In the genomic region with DNA sequence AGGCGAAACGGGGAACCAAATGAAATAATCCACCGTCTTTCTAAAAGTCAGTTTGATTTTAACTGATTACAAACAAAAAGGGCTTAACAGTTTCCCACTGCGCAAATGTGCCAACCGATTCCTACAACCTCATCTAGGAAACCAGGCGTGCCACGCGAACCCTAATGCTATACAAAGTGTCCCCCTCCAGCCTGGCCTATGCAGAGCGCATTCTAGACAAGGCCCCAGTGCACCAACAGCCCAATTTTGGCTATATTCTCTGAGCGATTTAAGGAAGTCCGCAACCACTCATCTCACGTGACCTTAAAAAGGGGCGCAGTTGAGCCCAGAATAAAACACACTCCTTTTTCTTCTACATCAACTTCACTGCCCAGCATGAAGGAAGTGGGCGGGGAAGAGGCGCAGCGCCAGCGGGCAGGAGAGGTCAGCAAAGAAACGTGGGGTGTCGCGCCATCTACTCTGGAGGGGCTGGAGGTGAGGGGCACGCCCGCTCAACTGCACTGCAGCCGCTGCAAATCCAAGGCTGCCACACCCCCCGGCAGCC, we compare ENCODE assay signal across 8 cellular contexts. TPM values are rescaled to one million over a fixed set of nuclear protein-coding genes. Genes with fewer than 3 reads are reported as not detected.
DNase-seq lines count a peak whose midpoint lies in the region; ATAC-seq and TF ChIP-seq lines count a peak whose summit lies in the region.

No MANE protein-coding gene starts in this region.

- H3K9me3 Mint-ChIP-seq in activated naive CD4-positive, alpha-beta T cell treated with anti-CD3 and anti-CD28 coated beads, Interleukin-2, amount 50 U/mL, for 72 hours = no peaks in the 10 kb centered on the region

- intact Hi-C loops in posterior cingulate gyrus (cut with DNase I) = loop anchor here (10.0 kb wide), 2 partner anchors 107 to 257 kb away; no protein-coding TSS in a partner anchor

- peak overlapping the region; percentile 93 to 97 for H3K27ac Mint-ChIP-seq in activated naive CD4-positive, alpha-beta T cell treated with anti-CD3 and anti-CD28 coated beads, Interleukin-2, amount 50 U/mL, for 72 hours

- H3K27me3 ChIP-seq in cardiac muscle cell = no peaks in the 10 kb centered on the region

- peak overlapping the region; percentile 100 for H3K27ac ChIP-seq in cardiac muscle cell

- TF ChIP-seq CTCF in cardiac muscle cell (IDR thresholded peaks at IDR 0.05; ENCODE audit: low read depth, low read length) = no peak

- peak overlapping the region; percentile 97 for H3K4me3 ChIP-seq in cardiac muscle cell

- H3K36me3 ChIP-seq in cardiac muscle cell = no peaks in the 10 kb centered on the region

- ATAC-seq in HG02588 (IDR thresholded peaks at IDR 0.05; ENCODE audit: unreplicated experiment) = peak; percentile 38
- ATAC-seq in activated naive CD4-positive, alpha-beta T cell treated with anti-CD3 and anti-CD28 coated beads, Interleukin-2, amount 50 U/mL, for 72 hours = peak; percentile 52 to 55

- H3K4me1 ChIP-seq in cardiac muscle cell (ENCODE audit: low read depth) = peaks cover 12% of the 10 kb centered on the region

- peaks cover 13 to 29% of the 10 kb centered on the region in 2 donors for H3K36me3 Mint-ChIP-seq in activated naive CD4-positive, alpha-beta T cell treated with anti-CD3 and anti-CD28 coated beads, Interleukin-2, amount 50 U/mL, for 72 hours

- no peaks in the 10 kb centered on the region for H3K9me3 ChIP-seq in cardiac muscle cell (ENCODE audit: low read depth)

- DNase-seq in activated T-cell treated with anti-CD3 and anti-CD28 coated beads for 1 hour (ENCODE audit: low read depth) = peak; percentile 21
- DNase-seq in activated T-cell treated with anti-CD3 and anti-CD28 coated beads, Interleukin-2, amount 50 U/mL, for 48 hours = no peak
- DNase-seq in NAMALWA (ENCODE audit: low spot score) = peak; percentile 91
- DNase-seq in activated naive CD4-positive, alpha-beta T cell treated with anti-CD3 and anti-CD28 coated beads, Interleukin-2, amount 50 U/mL, for 72 hours (ENCODE audit: low spot score in 2 of 2) = no peak
- DNase-seq in cardiac muscle cell (ENCODE audit: low read depth in 1 of 2, low spot score in 1 of 2) = peak; percentile 58 to 68
- peak in 6 of 10 donors; percentile 15 to 71 (median 44) for DNase-seq in posterior cingulate gyrus
- DNase-seq in NCI-H510A (lab: John Stamatoyannopoulos, UW) = no peak

RNA-seq across cellular contexts. Expression of a gene that starts 0.8 kb away (rescaled TPM):
- 10 to 100 TPM; 24.0 to 38.0 TPM for total RNA-seq in activated naive CD4-positive, alpha-beta T cell treated with anti-CD3 and anti-CD28 coated beads, Interleukin-2, amount 50 U/mL, for 72 hours
- 9.4 and 15.3 TPM in 2 replicates for total RNA-seq in cardiac muscle cell
- 10.7 and 15.8 TPM in 2 replicates for polyA plus RNA-seq in cardiac muscle cell

RNA-seq across cellular contexts. Expression of a gene that starts 51.7 kb away (rescaled TPM):
- not detected for total RNA-seq in activated naive CD4-positive, alpha-beta T cell treated with anti-CD3 and anti-CD28 coated beads, Interleukin-2, amount 50 U/mL, for 72 hours
- not detected in 2 replicates for total RNA-seq in cardiac muscle cell
- not detected in 2 replicates for polyA plus RNA-seq in cardiac muscle cell

Comparison
In these comparisons a context has a peak if more than half of its experiments do, and no peak if none do; other contexts are left out.
1. DNase-seq: peak in activated T-cell treated with anti-CD3 and anti-CD28 coated beads for 1 hour (single experiment), NAMALWA (single experiment), cardiac muscle cell (2 of 2) and posterior cingulate gyrus (6 of 10); none in activated T-cell treated with anti-CD3 and anti-CD28 coated beads, Interleukin-2, amount 50 U/mL, for 48 hours (0 of 2), activated naive CD4-positive, alpha-beta T cell treated with anti-CD3 and anti-CD28 coated beads, Interleukin-2, amount 50 U/mL, for 72 hours (0 of 2) and NCI-H510A (single experiment).